In genomic region chr4:148116264-148116663, GRCh38 we compare ENCODE assay signal across 1 cellular context.
TF ChIP-seq lines count a peak whose summit lies in the region.

No MANE protein-coding gene starts in this region.

TF ChIP-seq in SK-N-SH, 30 proteins besides CTCF, POLR2A, EP300 and RAD21 (continued from another document):
- TF ChIP-seq REST (IDR thresholded peaks at IDR 0.05; ENCODE audit: low read depth, low read length) = no peak
- TF ChIP-seq NFIC (IDR thresholded peaks at IDR 0.05; ENCODE audit: borderline replicate concordance) = peak; percentile 79
- no peak for TF ChIP-seq POLR2AphosphoS5 (IDR thresholded peaks at IDR 0.05; ENCODE audit: low read depth, low read length)
- peak; percentile 58 for TF ChIP-seq TCF12 (IDR thresholded peaks at IDR 0.05)
